8 cellular contexts compared by ENCODE assay signal in the genomic region with DNA sequence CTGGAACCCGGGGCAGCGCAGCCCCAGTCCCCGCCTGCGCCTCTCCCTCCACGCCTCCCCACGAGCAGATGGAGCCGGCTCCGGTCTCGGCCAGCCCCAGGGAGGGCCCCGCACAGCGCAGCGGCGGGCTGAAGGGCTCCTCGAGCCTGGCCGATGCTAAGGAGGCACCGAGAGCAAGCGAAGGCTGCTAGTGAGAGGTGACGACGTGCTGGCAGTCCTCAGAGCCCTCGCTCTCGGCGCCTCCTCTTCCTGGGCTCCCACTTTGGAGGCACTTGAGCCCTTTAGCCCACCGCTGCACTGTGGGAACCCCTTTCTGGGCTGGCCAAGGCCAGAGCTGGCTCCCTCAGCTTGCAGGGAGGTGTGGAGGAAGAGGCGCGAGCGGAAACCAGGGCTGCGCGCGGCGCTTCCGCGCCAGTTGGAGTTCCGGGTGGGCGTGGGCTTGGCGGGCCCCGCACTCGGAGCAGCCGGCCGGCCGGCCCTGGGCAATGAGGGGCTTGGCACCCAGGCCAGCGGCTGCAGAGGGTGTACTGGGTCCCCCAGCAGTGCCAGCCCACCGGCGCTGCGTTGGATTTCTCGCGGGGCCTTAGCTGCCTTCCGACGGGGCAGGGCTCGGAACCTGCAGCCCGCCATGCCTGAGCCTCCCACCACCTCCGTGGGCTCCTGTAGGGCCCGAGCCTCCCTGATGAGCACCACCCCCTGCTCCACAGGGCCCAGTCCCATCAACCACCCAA. TPM values are rescaled to one million over a fixed set of nuclear protein-coding genes. Genes with fewer than 3 reads are reported as not detected.
DNase-seq lines count a peak whose midpoint lies in the region; ATAC-seq and TF ChIP-seq lines count a peak whose summit lies in the region.

No MANE protein-coding gene starts in this region.

- no peaks in the 10 kb centered on the region for H3K27me3 ChIP-seq in HL-60 (ENCODE audit: insufficient read depth, poor library complexity, severe bottlenecking)
- no peaks in the 10 kb centered on the region for H3K27me3 ChIP-seq in tibial nerve
- H3K27me3 ChIP-seq in smooth muscle cell (ENCODE audit: low read depth) = no peaks in the 10 kb centered on the region

- H3K36me3 ChIP-seq in tibial nerve (peaks cover 0 to 7% (median 0%) of the 10 kb centered on the region in 3 donors), smooth muscle cell (ENCODE audit: low read depth) (no peaks in the 10 kb centered on the region)

- TF ChIP-seq CTCF in HL-60 (IDR thresholded peaks at IDR 0.05; ENCODE audit: insufficient read depth, low read length) (no peak), tibial nerve (IDR thresholded peaks at IDR 0.05) (no peak), smooth muscle cell (IDR thresholded peaks at IDR 0.05; ENCODE audit: borderline replicate concordance, insufficient read depth, poor library complexity, severe bottlenecking) (no peak)

- POLR2A ChIA-PET in naive thymus-derived CD8-positive, alpha-beta T cell (lab: Charles Lee) = interaction anchor here (0.7 to 6.4 kb wide), 12 partner anchors 8 to 375 kb away, joined by 3 to 77 read pairs (median 4); a partner anchor contains a TSS

- no peak for TF ChIP-seq POLR2A in tibial nerve (IDR thresholded peaks at IDR 0.05)

- no peak overlapping the region for H2AFZ ChIP-seq in smooth muscle cell (ENCODE audit: low read depth)

- no peaks in the 10 kb centered on the region for H3K9me3 ChIP-seq in tibial nerve
- no peaks in the 10 kb centered on the region for H3K9me3 ChIP-seq in smooth muscle cell (replicated peaks; ENCODE audit: low read depth)

- peak overlapping the region; percentile 49 for H3K4me3 ChIP-seq in HL-60 (replicated peaks; ENCODE audit: insufficient read depth, low read length)
- H3K4me3 ChIP-seq in tibial nerve = peak overlapping the region; percentile 39 to 63 (median 44)
- no peak overlapping the region for H3K4me3 ChIP-seq in smooth muscle cell

- peaks cover 12% of the 10 kb centered on the region for H3K79me2 ChIP-seq in smooth muscle cell (ENCODE audit: low read depth)

- no peak overlapping the region for H3K4me2 ChIP-seq in smooth muscle cell

- DNase-seq in DMS53 (lab: John Stamatoyannopoulos, UW) (peak; percentile 75), HL-60 (ENCODE audit: low read depth in 1 of 2, low spot score in 1 of 2) (peak in 1 of 2 experiments; percentile 54), tibial nerve (ENCODE audit: low spot score in 2 of 2) (no peak), NCI-H128 (lab: John Stamatoyannopoulos, UW; ENCODE audit: unreplicated experiment) (no peak), smooth muscle cell (lab: John Stamatoyannopoulos, UW; ENCODE audit: unreplicated experiment) (no peak)
- DNase-seq in activated CD4-positive, alpha-beta T cell treated with anti-CD3 and anti-CD28 coated beads, Interleukin-2, amount 50 U/mL, for 4 hours = peak; percentile 26 to 29
- DNase-seq in effector CD8-positive, alpha-beta T cell (lab: John Stamatoyannopoulos, UW) = peak; percentile 42
- DNase-seq in naive thymus-derived CD8-positive, alpha-beta T cell = peak; percentile 34 to 79 (median 58)

- H3K4me1 ChIP-seq in tibial nerve (peaks cover 0 to 41% (median 11%) of the 10 kb centered on the region in 4 donors), smooth muscle cell (ENCODE audit: low read depth) (peaks cover 28% of the 10 kb centered on the region)

- H3K4me1 Mint-ChIP-seq in naive thymus-derived CD8-positive, alpha-beta T cell = peaks cover 20 to 61% (median 56%) of the 10 kb centered on the region in 4 donors

- H3K9ac ChIP-seq in smooth muscle cell (ENCODE audit: low read depth) = no peak overlapping the region

- H3F3A ChIP-seq in smooth muscle cell (ENCODE audit: low read depth) = peaks cover 13% of the 10 kb centered on the region

- H4K20me1 ChIP-seq in smooth muscle cell (ENCODE audit: low read depth) = no peaks in the 10 kb centered on the region

- peaks cover 0 to 10% (median 6%) of the 10 kb centered on the region in 3 donors for H3K36me3 Mint-ChIP-seq in naive thymus-derived CD8-positive, alpha-beta T cell

- peak in 1 of 2 donors; percentile 16 for TF ChIP-seq EP300 in tibial nerve (IDR thresholded peaks at IDR 0.05)

- H3K27ac Mint-ChIP-seq in naive thymus-derived CD8-positive, alpha-beta T cell = peak overlapping the region; percentile 83 to 97 (median 94)

- WGBS in tibial nerve, 2 donors = 74 to 76% methylated on average over 34 to 44 of the region's 52 CpGs
- WGBS in smooth muscle cell (ENCODE audit: low lambda C conversion rate) = 99% methylated on average over 50 of the region's 52 CpGs

- H3K4me3 Mint-ChIP-seq in naive thymus-derived CD8-positive, alpha-beta T cell = peak overlapping the region; percentile 80 to 99 (median 96)

- peak overlapping the region; percentile 83 for H3K27ac ChIP-seq in HL-60 (replicated peaks)
- peak overlapping the region; percentile 66 to 85 (median 74) for H3K27ac ChIP-seq in tibial nerve
- no peak overlapping the region for H3K27ac ChIP-seq in smooth muscle cell (ENCODE audit: low read depth)

- peaks cover 0 to 7% (median 0%) of the 10 kb centered on the region in 9 donors for H3K9me3 Mint-ChIP-seq in naive thymus-derived CD8-positive, alpha-beta T cell

- H3K27me3 Mint-ChIP-seq in naive thymus-derived CD8-positive, alpha-beta T cell = no peaks in the 10 kb centered on the region

- ATAC-seq in naive thymus-derived CD8-positive, alpha-beta T cell = peak; percentile 61 to 69

RNA-seq across cellular contexts. Expression of a gene that starts 2.5 kb away (rescaled TPM):
- total RNA-seq in naive thymus-derived CD8-positive, alpha-beta T cell = 10 to 100 TPM; 33.7 to 35.8 TPM
- 100 to 1,000 TPM in 2 of 3 donors, 10 to 100 TPM in 1; 95.9 to 205 (median 135) TPM for polyA plus RNA-seq in naive thymus-derived CD8-positive, alpha-beta T cell
- total RNA-seq in tibial nerve = 100 to 1,000 TPM in 3 of 4 donors, 10 to 100 TPM in 1; 87.9 to 136 (median 116) TPM
- total RNA-seq in smooth muscle cell = 178 and 180 TPM in 2 replicates
- 180 and 182 TPM in 2 replicates for polyA plus RNA-seq in smooth muscle cell

RNA-seq across cellular contexts. Expression of a gene that starts 25.6 kb away (rescaled TPM):
- total RNA-seq in naive thymus-derived CD8-positive, alpha-beta T cell = 10 to 100 TPM in 1 of 2 experiments, 1 to 10 TPM in 1; 8.5 to 11.0 TPM
- polyA plus RNA-seq in naive thymus-derived CD8-positive, alpha-beta T cell = 10 to 100 TPM; 17.6 to 26.9 (median 22.4) TPM
- total RNA-seq in tibial nerve = 10 to 100 TPM in 2 of 4 donors, 1 to 10 TPM in 2; 6.5 to 21.0 (median 10.3) TPM
- total RNA-seq in smooth muscle cell = 20.9 and 23.8 TPM in 2 replicates
- 19.4 and 22.0 TPM in 2 replicates for polyA plus RNA-seq in smooth muscle cell

RNA-seq across cellular contexts. Expression of a gene that starts 26.0 kb away (rescaled TPM):
- total RNA-seq in naive thymus-derived CD8-positive, alpha-beta T cell = 1 to 10 TPM; 1.2 to 1.8 TPM
- 1 to 10 TPM in 1 of 3 donors, under 1 TPM in 1, not detected in 1; 0.60 to 1.0 TPM for polyA plus RNA-seq in naive thymus-derived CD8-positive, alpha-beta T cell
- total RNA-seq in tibial nerve (not detected), smooth muscle cell (2.4 and 6.5 TPM in 2 replicates)
- polyA plus RNA-seq in smooth muscle cell = 7.7 and 9.5 TPM in 2 replicates

RNA-seq across cellular contexts. Expression of a gene that starts 27.2 kb away (rescaled TPM):
- 10 to 100 TPM; 76.4 to 83.9 TPM for total RNA-seq in naive thymus-derived CD8-positive, alpha-beta T cell
- polyA plus RNA-seq in naive thymus-derived CD8-positive, alpha-beta T cell = 100 to 1,000 TPM; 194 to 241 (median 212) TPM
- total RNA-seq in tibial nerve (10 to 100 TPM; 50.0 to 76.3 (median 60.1) TPM), smooth muscle cell (63.7 and 72.2 TPM in 2 replicates)
- 95.4 and 104 TPM in 2 replicates for polyA plus RNA-seq in smooth muscle cell

Comparison
In these comparisons a context has a peak if more than half of its experiments do, and no peak if none do; other contexts are left out.
1. DNase-seq: peak in DMS53 (single experiment), activated CD4-positive, alpha-beta T cell treated with anti-CD3 and anti-CD28 coated beads, Interleukin-2, amount 50 U/mL, for 4 hours (2 of 2), effector CD8-positive, alpha-beta T cell (single experiment) and naive thymus-derived CD8-positive, alpha-beta T cell (10 of 10); none in tibial nerve (0 of 2), NCI-H128 (single experiment) and smooth muscle cell (single experiment).